Comparison of ENCODE assay signal across 11 cellular contexts in genomic region chr3:195238626-195239118, GRCh38. TPM values are rescaled to one million over a fixed set of nuclear protein-coding genes. Genes with fewer than 3 reads are reported as not detected.
DNase-seq lines count a peak whose midpoint lies in the region; ATAC-seq and TF ChIP-seq lines count a peak whose summit lies in the region.
"Had no signal": no experiment of that assay in that cellular context is flagged by ENCODE, and none has a peak within 500 bp of the region (broad histone marks: within the 10 kb centered on the region; RNA-seq: fewer than 3 reads in every experiment).

No MANE protein-coding gene starts in this region.

- POLR2A ChIA-PET in activated CD8-positive, alpha-beta T cell treated with anti-CD3 and anti-CD28 coated beads, Interleukin-2, amount 10 ng/mL, durations not matched to agents 7 days and 5 days (lab: Charles Lee), result no interaction called here

- H4K20me1 ChIP-seq in osteoblast (ENCODE audit: insufficient read depth, low read length), result no peaks in the 10 kb centered on the region

- H3K4me1 Mint-ChIP-seq in activated CD8-positive, alpha-beta T cell treated with anti-CD3 and anti-CD28 coated beads, Interleukin-2, amount 10 ng/mL, durations not matched to agents 7 days and 5 days (ENCODE audit: low read depth), result peaks cover 14% of the 10 kb centered on the region

- H3K4me2 ChIP-seq in osteoblast (ENCODE audit: insufficient read depth, low read length), result no peak overlapping the region

- no peak for TF ChIP-seq POLR2A in gastroesophageal sphincter (IDR thresholded peaks at IDR 0.05)

- 44 to 59% methylated on average over 1 to 2 of the region's 9 CpGs for WGBS in gastroesophageal sphincter (ENCODE audit: low coverage in 1 of 2), 2 donors

- H3K9me3 ChIP-seq in gastroesophageal sphincter (no peaks in the 10 kb centered on the region), osteoblast (ENCODE audit: low read depth, low read length) (no peaks in the 10 kb centered on the region)

- H3K27me3 Mint-ChIP-seq in activated CD8-positive, alpha-beta T cell treated with anti-CD3 and anti-CD28 coated beads, Interleukin-2, amount 10 ng/mL, durations not matched to agents 7 days and 5 days (ENCODE audit: low read depth), result no peaks in the 10 kb centered on the region

- CTCF ChIA-PET in activated CD8-positive, alpha-beta T cell treated with anti-CD3 and anti-CD28 coated beads, Interleukin-2, amount 10 ng/mL, durations not matched to agents 7 days and 5 days (lab: Charles Lee), result no interaction called here

- H3K4me1 ChIP-seq in gastroesophageal sphincter (peaks cover 0 to 34% (median 7%) of the 10 kb centered on the region in 3 donors), osteoblast (ENCODE audit: insufficient read depth, low read length) (no peaks in the 10 kb centered on the region)

- no peaks in the 10 kb centered on the region for H3K36me3 ChIP-seq in gastroesophageal sphincter
- no peaks in the 10 kb centered on the region for H3K36me3 ChIP-seq in osteoblast (ENCODE audit: insufficient read depth, low read length)

- DNase-seq in AG20443 (ENCODE audit: low spot score) (peak; percentile 47), osteoblast (ENCODE audit: insufficient read length, low spot score, missing footprints) (no peak), ureter (ENCODE audit: low spot score) (no peak), COLO668 (lab: John Stamatoyannopoulos, UW; ENCODE audit: unreplicated experiment) (no peak), T-helper 9 cell (no peak)
- peak; percentile 38 for DNase-seq in activated CD8-positive, alpha-beta T cell treated with anti-CD3 and anti-CD28 coated beads, Interleukin-2, amount 10 ng/mL, durations not matched to agents 7 days and 5 days
- DNase-seq: NCI-H526 treated with DMSO at 0.1 percent for 48 hours had no signal

- peaks cover 19% of the 10 kb centered on the region for H3K36me3 Mint-ChIP-seq in activated CD8-positive, alpha-beta T cell treated with anti-CD3 and anti-CD28 coated beads, Interleukin-2, amount 10 ng/mL, durations not matched to agents 7 days and 5 days (ENCODE audit: low read depth)

- H3K27ac ChIP-seq in gastroesophageal sphincter, result peak overlapping the region in 3 of 4 donors; percentile 77 to 83 (median 81)
- H3K27ac ChIP-seq in osteoblast (ENCODE audit: low read depth, low read length), result no peak overlapping the region
- H3K27ac ChIP-seq: C4-2B had no signal

- peaks cover 12% of the 10 kb centered on the region for H3K9me3 Mint-ChIP-seq in activated CD8-positive, alpha-beta T cell treated with anti-CD3 and anti-CD28 coated beads, Interleukin-2, amount 10 ng/mL, durations not matched to agents 7 days and 5 days (ENCODE audit: insufficient read depth)

- peak overlapping the region; percentile 21 for H3K27ac Mint-ChIP-seq in activated CD8-positive, alpha-beta T cell treated with anti-CD3 and anti-CD28 coated beads, Interleukin-2, amount 10 ng/mL, durations not matched to agents 7 days and 5 days
- H3K27ac Mint-ChIP-seq: T-helper 1 cell treated with Interleukin-12 subunit alpha and Interleukin-12 subunit beta and Interleukin-4 antibody, amounts not matched to agents 30 μg/mL and 1 μg/mL, for 36 hours had no signal

- peak overlapping the region; percentile 42 for H2AFZ ChIP-seq in osteoblast (ENCODE audit: low read length)

- no peak for TF ChIP-seq EP300 in gastroesophageal sphincter (IDR thresholded peaks at IDR 0.05)

- H3K4me3 ChIP-seq in gastroesophageal sphincter (no peak overlapping the region), osteoblast (ENCODE audit: insufficient read depth, low read length) (no peak overlapping the region)

- TF ChIP-seq CTCF in gastroesophageal sphincter (IDR thresholded peaks at IDR 0.05), result no peak
- TF ChIP-seq CTCF in osteoblast (IDR thresholded peaks at IDR 0.05; ENCODE audit: extremely low read depth, low read depth, low read length), result no peak

- no peak overlapping the region for H3K4me3 Mint-ChIP-seq in activated CD8-positive, alpha-beta T cell treated with anti-CD3 and anti-CD28 coated beads, Interleukin-2, amount 10 ng/mL, durations not matched to agents 7 days and 5 days
- H3K4me3 Mint-ChIP-seq: T-helper 1 cell treated with Interleukin-12 subunit alpha and Interleukin-12 subunit beta and Interleukin-4 antibody, amounts not matched to agents 30 μg/mL and 1 μg/mL, for 36 hours had no signal

- peak; percentile 84 for ATAC-seq in activated CD8-positive, alpha-beta T cell treated with anti-CD3 and anti-CD28 coated beads, Interleukin-2, amount 10 ng/mL, durations not matched to agents 7 days and 5 days
- ATAC-seq in gastroesophageal sphincter (peak; percentile 86), HG02759 (IDR thresholded peaks at IDR 0.05; ENCODE audit: unreplicated experiment) (no peak)

- H3K27me3 ChIP-seq in gastroesophageal sphincter, result no peaks in the 10 kb centered on the region
- H3K27me3 ChIP-seq in osteoblast (ENCODE audit: insufficient read depth, low read length), result no peaks in the 10 kb centered on the region

- H3K79me2 ChIP-seq in osteoblast (ENCODE audit: insufficient read depth, low read length), result peaks cover 9% of the 10 kb centered on the region

RNA-seq across cellular contexts. Expression of gene XXYLT1, which starts 32.3 kb away (rescaled TPM):
- 10 to 100 TPM; 10.8 to 13.3 TPM for total RNA-seq in activated CD8-positive, alpha-beta T cell treated with anti-CD3 and anti-CD28 coated beads, Interleukin-2, amount 10 ng/mL, durations not matched to agents 7 days and 5 days
- 10 to 100 TPM; 10.1 to 14.0 (median 12.5) TPM for total RNA-seq in gastroesophageal sphincter
- 28.2 and 28.9 TPM in 2 replicates for total RNA-seq in osteoblast
- 19.7 TPM for total RNA-seq in ureter

Comparison
In these comparisons a context has a peak if more than half of its experiments do, and no peak if none do; other contexts are left out.
1. DNase-seq: peak in AG20443 (single experiment) and activated CD8-positive, alpha-beta T cell treated with anti-CD3 and anti-CD28 coated beads, Interleukin-2, amount 10 ng/mL, durations not matched to agents 7 days and 5 days (single experiment); none in osteoblast (single experiment), ureter (single experiment), COLO668 (single experiment) and T-helper 9 cell (single experiment).